Comparison of ENCODE assay signal across 16 cellular contexts in genomic region chr7:139403601-139404000, GRCh38. TPM values are rescaled to one million over a fixed set of nuclear protein-coding genes. Genes with fewer than 3 reads are reported as not detected.
DNase-seq lines count a peak whose midpoint lies in the region; ATAC-seq, FAIRE-seq and TF ChIP-seq lines count a peak whose summit lies in the region.
"Had no signal": no experiment of that assay in that cellular context is flagged by ENCODE, and none has a peak within 500 bp of the region (broad histone marks: within the 10 kb centered on the region; RNA-seq: fewer than 3 reads in every experiment).

No MANE protein-coding gene starts in this region.

- H3K4me2 ChIP-seq in PC-3 (ENCODE audit: low read length): no peak overlapping the region

- H3K4me1 ChIP-seq in PC-3 (ENCODE audit: insufficient read depth, low read length): peaks cover 7% of the 10 kb centered on the region
- H3K4me1 ChIP-seq: HAP-1 had no signal

- H3K4me3 ChIP-seq in PC-3 (ENCODE audit: low read length): no peak overlapping the region
- H3K4me3 ChIP-seq: HAP-1 had no signal

- CTCF ChIA-PET in PC-3 (lab: Charles Lee): no interaction called here

- intact Hi-C loops in PC-3 (cut with micrococcal nuclease): no loop called here

- no peak overlapping the region for H2AFZ ChIP-seq in PC-3 (ENCODE audit: low read length)

- no TSS peak for BruUV-seq in PC-3 (replicated peaks; lab: Mats Ljungman, UMichigan)

- ATAC-seq in PC-3 (peak; percentile 48), esophagus mucosa (peak; percentile 97), HG03439 (IDR thresholded peaks at IDR 0.05; ENCODE audit: unreplicated experiment) (no peak), HG02852 (IDR thresholded peaks at IDR 0.05; ENCODE audit: unreplicated experiment) (no peak)

- no peak overlapping the region for H3K9ac ChIP-seq in PC-3 (ENCODE audit: low read length)

- no peaks in the 10 kb centered on the region for H3K27me3 ChIP-seq in PC-3 (ENCODE audit: low read length)

- no peak for TF ChIP-seq POLR2A in GM12891 (IDR thresholded peaks at IDR 0.05; ENCODE audit: low read depth, low read length)

- POLR2A ChIA-PET in PC-3 (lab: Charles Lee; ENCODE audit: unreplicated experiment): no interaction called here

- H3K36me3 ChIP-seq in PC-3 (ENCODE audit: low read depth, low read length): peaks cover 73% of the 10 kb centered on the region

- no peaks in the 10 kb centered on the region for H3K9me3 ChIP-seq in PC-3 (ENCODE audit: low read length)
- H3K9me3 ChIP-seq: HAP-1 had no signal

- TF ChIP-seq CTCF in PC-3 (conservative IDR thresholded peaks at IDR 0.05; ENCODE audit: low read depth, low read length): no peak

- no peak overlapping the region for H3K27ac ChIP-seq in PC-3 (ENCODE audit: low read length)

- no peaks in the 10 kb centered on the region for H3K79me2 ChIP-seq in PC-3 (ENCODE audit: low read length)

- no peak for DNase-seq in GM12891 (ENCODE audit: insufficient read length, low spot score)
- peak; percentile 70 for DNase-seq in PC-3
- peak; percentile 47 for DNase-seq in renal cortical epithelial cell (ENCODE audit: low read depth)
- no peak for DNase-seq in NCI-H748 (lab: John Stamatoyannopoulos, UW; ENCODE audit: unreplicated experiment)
- DNase-seq: C1 segment of cervical spinal cord, DMS79 treated with DMSO at 0.1 percent for 48 hours, NCI-H1417, NCI-H187, NCI-H2107, NCI-H510A, NCI-H774, Right ventricle myocardium superior had no signal

- H3K9me2 ChIP-seq in PC-3 (replicated peaks; ENCODE audit: low read length): no peaks in the 10 kb centered on the region

- H3F3A ChIP-seq in PC-3 (ENCODE audit: low read length, unreplicated experiment): no peaks in the 10 kb centered on the region

- no peaks in the 10 kb centered on the region for H4K20me1 ChIP-seq in PC-3 (ENCODE audit: low read length)

- FAIRE-seq in GM12891 (lab: Jason Lieb, UNC): peak; percentile 43

TF ChIP-seq in GM12891, 5 proteins besides CTCF, POLR2A, EP300 and RAD21:
- TF ChIP-seq TAF1 (IDR thresholded peaks at IDR 0.05; ENCODE audit: low read depth, low read length) (no peak), PAX5 (IDR thresholded peaks at IDR 0.05; ENCODE audit: insufficient read depth, low read length, severe bottlenecking) (no peak), POLR2AphosphoS5 (IDR thresholded peaks at IDR 0.05; ENCODE audit: low read depth, low read length) (no peak), SPI1 (IDR thresholded peaks at IDR 0.05; ENCODE audit: low read depth, low read length) (no peak)

RNA-seq across cellular contexts. Expression of gene LUC7L2, which starts 43.9 kb away (rescaled TPM):
- 48.0 TPM for polyA plus RNA-seq in GM12891 (2012; ENCODE audit: low read depth, missing spikeins)
- total RNA-seq in PC-3 (2014; rRNA removed): 67.4 and 110 TPM in 2 replicates
- 50.6 TPM for total RNA-seq in esophagus mucosa
- total RNA-seq in renal cortical epithelial cell: 31.4 and 81.0 TPM in 2 replicates

Comparison
In these comparisons a context has a peak if more than half of its experiments do, and no peak if none do; other contexts are left out.
1. DNase-seq: peak in PC-3 (single experiment) and renal cortical epithelial cell (single experiment); none in GM12891 (single experiment) and NCI-H748 (single experiment).
2. ATAC-seq: peak in PC-3 (single experiment) and esophagus mucosa (single experiment); none in HG03439 (single experiment) and HG02852 (single experiment).